Comparison of ENCODE assay signal across 9 cellular contexts in the genomic region with DNA sequence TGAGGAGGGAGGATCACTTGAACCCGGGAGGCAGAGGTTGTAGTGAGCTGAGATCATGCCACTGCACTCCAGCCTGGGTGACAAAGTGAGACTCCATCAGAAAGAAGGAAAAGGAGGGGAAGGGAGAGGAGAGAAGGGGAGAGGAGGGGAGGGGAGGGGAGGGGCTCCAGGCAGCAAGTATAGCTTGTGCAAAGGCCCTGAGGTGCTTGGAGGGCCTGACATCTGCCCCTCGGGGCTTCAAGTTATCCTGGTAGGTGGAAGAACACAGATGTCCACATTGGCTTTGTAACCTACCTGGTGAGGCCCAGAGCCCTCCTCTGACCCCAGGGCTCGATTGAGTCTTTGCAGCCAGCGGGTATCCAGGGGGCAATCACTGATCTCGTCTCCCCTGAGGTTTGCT. TPM values are rescaled to one million over a fixed set of nuclear protein-coding genes. Genes with fewer than 3 reads are reported as not detected.
"Had no signal": no experiment of that assay in that cellular context is flagged by ENCODE, and none has a peak within 500 bp of the region (broad histone marks: within the 10 kb centered on the region; RNA-seq: fewer than 3 reads in every experiment).

No MANE protein-coding gene starts in this region.

- DNase-seq: GDM1, GF-D8 had no signal

- H3K4me3 ChIP-seq: GM12878 had no signal

- ATAC-seq: GM12878 had no signal

- FAIRE-seq: G401.6, GM12878, GM12891, GM12892, GM18507, GM19239 had no signal

RNA-seq across cellular contexts. Expression of a gene that starts 11.5 kb away (rescaled TPM):
- total RNA-seq: G401, GM12878 had no signal
- polyA plus RNA-seq: GM12878 had no signal
